In the genomic region with DNA sequence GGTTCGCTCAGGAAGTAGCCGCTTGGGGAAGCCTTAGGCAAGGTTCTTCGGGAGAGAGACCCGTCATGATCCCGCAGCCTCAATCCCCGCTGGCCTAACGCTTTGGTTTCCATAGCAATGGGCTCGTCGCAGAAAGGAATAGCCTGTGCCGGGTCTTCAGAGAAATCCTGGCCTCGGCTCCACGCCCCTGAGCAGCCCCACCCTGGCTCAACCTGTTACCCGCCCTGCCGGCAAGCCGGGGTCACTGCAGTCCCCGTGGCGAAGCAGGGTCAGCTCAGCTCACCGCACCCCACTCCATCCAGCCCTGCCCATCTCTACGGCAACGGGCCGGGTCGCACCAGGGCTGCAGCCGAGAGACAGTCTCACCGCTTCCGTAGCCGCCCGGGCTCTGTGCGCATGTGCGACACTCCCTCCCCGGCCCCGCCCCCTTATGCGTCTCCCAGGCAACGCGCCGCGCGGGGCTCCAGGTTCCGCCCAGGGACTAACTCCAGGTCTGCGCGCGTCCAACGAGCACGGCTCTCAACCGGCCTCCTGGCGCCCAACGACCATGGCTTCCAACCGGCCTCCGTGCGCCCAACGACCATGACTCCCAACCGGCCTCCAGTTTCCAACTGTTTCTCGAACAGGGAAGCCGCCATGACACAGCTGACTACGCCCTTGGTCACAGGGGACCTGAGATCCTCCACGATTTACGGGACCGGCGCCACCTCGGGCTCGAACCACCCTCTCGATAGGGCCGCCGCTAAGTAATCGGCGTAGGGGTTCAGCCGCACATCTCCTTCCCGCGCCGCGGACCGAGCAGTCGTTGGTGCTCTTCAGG, we compare ENCODE assay signal across 8 cellular contexts. TPM values are rescaled to one million over a fixed set of nuclear protein-coding genes. Genes with fewer than 3 reads are reported as not detected.
DNase-seq lines count a peak whose midpoint lies in the region; ATAC-seq and TF ChIP-seq lines count a peak whose summit lies in the region.

A gene (minus strand): TSS at position 390 of the 820 bp plus-strand sequence. CDS start 3,872 bp downstream, outside the sequence.

- peaks cover 0 to 12% of the 10 kb centered on the region in 2 donors for H3K27me3 ChIP-seq in left lung

- intact Hi-C loops in left lung (cut with DNase I) = no loop called here

- H3K9me3 ChIP-seq in left lung = no peaks in the 10 kb centered on the region

- no peak for TF ChIP-seq CTCF in C4-2B (conservative IDR thresholded peaks at IDR 0.05)
- peak; percentile 10 to 58 for TF ChIP-seq CTCF in left lung (IDR thresholded peaks at IDR 0.05)

- H3K4me3 ChIP-seq in left lung = peak within 1 kb of the TSS; percentile 70 to 81

- H3K27ac ChIP-seq in C4-2B = peak within 1 kb of the TSS; percentile 49
- H3K27ac ChIP-seq in left lung = peak within 1 kb of the TSS; percentile 53 to 80

- H3K4me1 ChIP-seq in left lung = peaks cover 0 to 19% of the 10 kb centered on the region in 2 donors

- H3K36me3 ChIP-seq in left lung = peaks cover 0 to 14% of the 10 kb centered on the region in 2 donors

- DNase-seq in NCI-H69 (lab: John Stamatoyannopoulos, UW) (peak; percentile 98), dermis blood vessel endothelial cell (peak; percentile 93), left lung (peak; percentile 95 to 100)
- DNase-seq in activated CD4-positive, alpha-beta T cell treated with anti-CD3 and anti-CD28 coated beads, Interleukin-2, amount 50 U/mL, for 24 hours (ENCODE audit: low read depth in 1 of 2, low spot score in 1 of 2) = peak; percentile 91 to 96
- peak; percentile 88 for DNase-seq in stimulated activated CD4-positive, alpha-beta T cell treated with anti-CD3 and anti-CD28 coated beads, Interleukin-2, amount 100 ng/mL, for 4 hours (ENCODE audit: low read depth)

- ATAC-seq in GM19324 (IDR thresholded peaks at IDR 0.05; ENCODE audit: low FRiP score, unreplicated experiment) (peak; percentile 85), HG03520 (IDR thresholded peaks at IDR 0.05; ENCODE audit: unreplicated experiment) (peak; percentile 81), left lung (peak; percentile 96)

RNA-seq across cellular contexts. Expression of the gene that starts here (rescaled TPM):
- total RNA-seq in dermis blood vessel endothelial cell (14.0 and 15.4 TPM in 2 replicates), left lung (10 to 100 TPM; 16.2 to 23.9 TPM)

Comparison
In these comparisons a context has a peak if more than half of its experiments do, and no peak if none do; other contexts are left out.
1. Peak in every context shown above with its lines: DNase-seq, ATAC-seq, H3K4me3 ChIP-seq and H3K27ac ChIP-seq.